In the genomic region with DNA sequence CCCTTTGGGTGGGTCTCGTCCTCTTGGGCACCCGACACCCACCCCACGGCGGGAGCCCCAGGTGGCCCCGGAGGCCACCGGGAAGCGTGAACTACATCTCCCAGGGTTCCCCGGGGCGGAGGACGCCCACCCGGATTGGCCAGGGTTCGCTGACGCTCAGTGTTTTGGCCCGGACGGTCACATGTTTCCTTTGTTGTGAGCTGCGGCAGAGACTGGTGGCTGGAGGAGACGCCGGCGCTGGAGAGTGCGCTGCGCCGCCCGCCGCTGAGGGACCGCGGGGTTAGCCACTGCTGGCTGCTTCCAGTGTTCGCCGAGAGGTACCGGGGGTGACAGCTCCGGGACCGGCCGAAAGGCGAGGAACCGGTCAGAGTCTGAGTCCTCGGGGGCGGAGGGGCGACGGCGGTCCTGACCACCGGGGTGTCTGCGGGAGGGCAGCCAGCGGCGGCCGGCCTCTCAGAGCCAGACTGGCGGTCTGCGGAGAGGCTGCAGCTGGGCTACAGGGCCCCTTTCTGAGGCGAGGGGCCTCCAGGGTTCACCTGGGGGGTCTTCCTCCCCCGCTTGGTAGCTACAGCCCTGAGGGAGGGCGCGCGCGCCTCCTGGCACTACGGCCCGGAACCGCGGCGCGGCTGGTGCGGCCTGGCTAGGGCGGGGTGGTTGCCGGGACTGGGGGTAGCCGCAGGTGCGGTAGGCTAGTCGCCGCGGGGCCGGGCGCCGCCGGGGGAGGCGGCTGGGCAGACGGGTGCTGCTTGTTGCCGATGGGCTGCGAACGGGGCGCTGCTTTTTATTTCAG, we compare ENCODE assay signal across 8 cellular contexts. TPM values are rescaled to one million over a fixed set of nuclear protein-coding genes. Genes with fewer than 3 reads are reported as not detected.
DNase-seq lines count a peak whose midpoint lies in the region; ATAC-seq, FAIRE-seq and TF ChIP-seq lines count a peak whose summit lies in the region.

A gene with protein sequence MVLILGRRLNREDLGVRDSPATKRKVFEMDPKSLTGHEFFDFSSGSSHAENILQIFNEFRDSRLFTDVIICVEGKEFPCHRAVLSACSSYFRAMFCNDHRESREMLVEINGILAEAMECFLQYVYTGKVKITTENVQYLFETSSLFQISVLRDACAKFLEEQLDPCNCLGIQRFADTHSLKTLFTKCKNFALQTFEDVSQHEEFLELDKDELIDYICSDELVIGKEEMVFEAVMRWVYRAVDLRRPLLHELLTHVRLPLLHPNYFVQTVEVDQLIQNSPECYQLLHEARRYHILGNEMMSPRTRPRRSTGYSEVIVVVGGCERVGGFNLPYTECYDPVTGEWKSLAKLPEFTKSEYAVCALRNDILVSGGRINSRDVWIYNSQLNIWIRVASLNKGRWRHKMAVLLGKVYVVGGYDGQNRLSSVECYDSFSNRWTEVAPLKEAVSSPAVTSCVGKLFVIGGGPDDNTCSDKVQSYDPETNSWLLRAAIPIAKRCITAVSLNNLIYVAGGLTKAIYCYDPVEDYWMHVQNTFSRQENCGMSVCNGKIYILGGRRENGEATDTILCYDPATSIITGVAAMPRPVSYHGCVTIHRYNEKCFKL (plus strand): TSS at position 193 of the 790 bp plus-strand sequence. CDS start 14,734 bp downstream, outside the sequence.

- peak within 1 kb of the TSS; percentile 96 to 100 (median 98) for H3K27ac ChIP-seq in adrenal gland
- peak within 1 kb of the TSS; percentile 91 to 100 (median 99) for H3K27ac ChIP-seq in heart left ventricle
- H3K27ac ChIP-seq in upper lobe of left lung = peak within 1 kb of the TSS; percentile 97 to 100 (median 98)

- intact Hi-C loops in adrenal gland (cut with DNase I) (no loop called here), heart left ventricle (cut with DNase I) (loop anchor here in 6 of 10 donors (2.0 to 10.0 kb wide), 7 partner anchors 53 to 541 kb away; a partner anchor contains a TSS), posterior cingulate gyrus (cut with DNase I) (loop anchor here (1.0 to 10.0 kb wide), 3 partner anchors 63 to 249 kb away; a partner anchor contains a TSS)

- TF ChIP-seq CTCF in adrenal gland (IDR thresholded peaks at IDR 0.05) (peak in 1 of 6 experiments; percentile 15), heart left ventricle (IDR thresholded peaks at IDR 0.05) (no peak), upper lobe of left lung (IDR thresholded peaks at IDR 0.05) (peak in 3 of 6 experiments; percentile 7 to 26 (median 18))

- peak; percentile 95 for FAIRE-seq in GM12891 (lab: Jason Lieb, UNC)

- TF ChIP-seq POLR2A in GM12891 (IDR thresholded peaks at IDR 0.05; ENCODE audit: low read depth, low read length) (0 out of 2 replicates have a peak, but pooled peaks have one; percentile 25), adrenal gland (IDR thresholded peaks at IDR 0.05) (peak; percentile 94 to 100), heart left ventricle (IDR thresholded peaks at IDR 0.05) (peak; percentile 95 to 99), upper lobe of left lung (IDR thresholded peaks at IDR 0.05) (peak; percentile 63 to 100 (median 98))

- H3K4me3 ChIP-seq in adrenal gland (peak within 1 kb of the TSS; percentile 75 to 100 (median 92)), heart left ventricle (peak within 1 kb of the TSS; percentile 59 to 100 (median 96)), upper lobe of left lung (peak within 1 kb of the TSS; percentile 75 to 100 (median 92))

- no peak for TF ChIP-seq EP300 in upper lobe of left lung (IDR thresholded peaks at IDR 0.05)

- DNase-seq in GM12891 (ENCODE audit: insufficient read length, low spot score) (peak; percentile 83), NCI-H1436 (lab: John Stamatoyannopoulos, UW) (peak; percentile 92), T follicular helper cell (ENCODE audit: low read depth) (peak; percentile 86), adrenal gland (peak; percentile 94 to 98 (median 96)), heart left ventricle (peak; percentile 95 to 97 (median 95)), posterior cingulate gyrus (peak; percentile 95 to 99 (median 96)), upper lobe of left lung (peak; percentile 95 to 96)

- H3K27me3 ChIP-seq in adrenal gland = no peaks in the 10 kb centered on the region
- H3K27me3 ChIP-seq in heart left ventricle = no peaks in the 10 kb centered on the region
- H3K27me3 ChIP-seq in upper lobe of left lung = no peaks in the 10 kb centered on the region

- no peaks in the 10 kb centered on the region for H3K9me3 ChIP-seq in adrenal gland (replicated peaks in 1 of 3)
- no peaks in the 10 kb centered on the region for H3K9me3 ChIP-seq in heart left ventricle
- H3K9me3 ChIP-seq in upper lobe of left lung = no peaks in the 10 kb centered on the region

- peaks cover 0 to 4% of the 10 kb centered on the region in 2 donors for H3K36me3 ChIP-seq in adrenal gland (replicated peaks in 1 of 2)
- peaks cover 0 to 10% (median 0%) of the 10 kb centered on the region in 9 donors for H3K36me3 ChIP-seq in heart left ventricle
- H3K36me3 ChIP-seq in upper lobe of left lung = no peaks in the 10 kb centered on the region

- ATAC-seq in HG02840 (IDR thresholded peaks at IDR 0.05; ENCODE audit: low FRiP score, unreplicated experiment) = peak; percentile 84
- ATAC-seq in heart left ventricle = peak; percentile 85 to 92 (median 91)
- peak; percentile 96 to 97 for ATAC-seq in upper lobe of left lung (ENCODE audit: low FRiP score in 2 of 2)

- H3K4me1 ChIP-seq in adrenal gland (replicated peaks in 1 of 2) = peaks cover 17 to 28% of the 10 kb centered on the region in 2 donors
- H3K4me1 ChIP-seq in heart left ventricle = peaks cover 0 to 37% (median 30%) of the 10 kb centered on the region in 12 donors
- peaks cover 22 to 45% (median 32%) of the 10 kb centered on the region in 4 donors for H3K4me1 ChIP-seq in upper lobe of left lung

- WGBS in adrenal gland, 4 donors = 0 to 1% (median 0%) methylated on average over 12 to 76 of the region's 76 CpGs
- WGBS in heart left ventricle, 4 donors = 0 to 2% (median 1%) methylated on average over 31 to 76 of the region's 76 CpGs
- WGBS in upper lobe of left lung, 2 donors = 0% methylated on average over 24 of the region's 76 CpGs; no CpG with 5 or more reads in 1 of the 2 donors

TF ChIP-seq in GM12891, 5 proteins besides CTCF, POLR2A, EP300 and RAD21:
- TF ChIP-seq TAF1 (IDR thresholded peaks at IDR 0.05; ENCODE audit: low read depth, low read length) (no peak), PAX5 (IDR thresholded peaks at IDR 0.05; ENCODE audit: insufficient read depth, low read length, severe bottlenecking) (no peak), POU2F2 (IDR thresholded peaks at IDR 0.05; ENCODE audit: low read depth, low read length) (no peak), SPI1 (IDR thresholded peaks at IDR 0.05; ENCODE audit: low read depth, low read length) (no peak), POLR2AphosphoS5 (IDR thresholded peaks at IDR 0.05; ENCODE audit: low read depth, low read length) (peak; percentile 60)

RNA-seq across cellular contexts. Expression of the gene that starts here (rescaled TPM):
- polyA plus RNA-seq in GM12891 (2012; ENCODE audit: low read depth, missing spikeins) = 2.8 TPM
- total RNA-seq in adrenal gland = 100 to 1,000 TPM in 1 of 8 donors, 10 to 100 TPM in 7; 27.5 to 150 (median 60.6) TPM
- 10 to 100 TPM in 2 of 3 donors, 1 to 10 TPM in 1; 4.9 to 13.6 (median 12.9) TPM for polyA plus RNA-seq in adrenal gland
- 100 to 1,000 TPM; 118 to 275 (median 200) TPM for total RNA-seq in heart left ventricle
- 10 to 100 TPM; 16.5 to 35.8 TPM for polyA plus RNA-seq in heart left ventricle
- 100 to 1,000 TPM in 3 of 6 donors, 10 to 100 TPM in 3; 63.5 to 181 (median 104) TPM for total RNA-seq in upper lobe of left lung

Comparison
In these comparisons a context has a peak if more than half of its experiments do, and no peak if none do; other contexts are left out.
1. Peak in every context shown above with its lines: DNase-seq, ATAC-seq, H3K4me3 ChIP-seq and H3K27ac ChIP-seq.
2. POLR2A ChIP-seq: peak in every context shown above with its lines; median percentile 98 in upper lobe of left lung; 97 in adrenal gland; 97 in heart left ventricle; 25 in GM12891.
3. intact Hi-C loops: an anchor here in heart left ventricle (2.0 to 10.0 kb wide) and posterior cingulate gyrus (1.0 to 10.0 kb wide); none called in adrenal gland.